8 cellular contexts compared by ENCODE assay signal in the genomic region with DNA sequence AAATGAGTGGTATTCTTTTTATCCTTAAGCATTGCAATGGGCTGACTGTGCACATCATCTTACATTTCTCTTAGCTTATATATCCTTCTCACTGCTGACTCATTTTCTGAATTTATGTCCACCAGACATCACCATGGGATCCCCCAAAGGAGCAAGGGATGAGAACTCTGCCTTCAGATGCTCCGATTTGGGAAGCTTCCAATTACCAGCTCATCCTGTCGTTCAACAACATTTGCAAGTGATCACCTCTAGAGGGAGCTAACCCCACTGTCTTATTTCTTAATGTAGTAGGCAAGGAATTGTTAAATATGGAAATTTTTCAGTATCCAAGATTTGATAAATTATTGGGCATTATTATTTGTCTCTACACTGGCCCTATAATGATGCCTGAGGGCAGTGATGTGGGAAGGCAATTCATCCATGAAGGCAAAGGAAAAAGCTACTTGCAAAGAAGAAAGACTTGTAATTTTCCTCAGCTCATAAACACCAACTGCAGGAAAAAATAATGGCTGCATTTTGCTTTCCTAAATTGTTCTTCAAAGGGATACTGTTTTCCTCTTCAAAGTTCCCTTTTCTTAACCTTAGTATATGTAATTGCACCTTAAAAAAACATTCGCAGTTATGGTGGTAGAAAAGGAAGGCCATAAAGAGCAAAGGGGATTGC.
DNase-seq lines count a peak whose midpoint lies in the region; ATAC-seq and TF ChIP-seq lines count a peak whose summit lies in the region.

No MANE protein-coding gene starts in this region.

- in situ Hi-C loops in T47D (cut with HindIII; ENCODE audit: low pct_unique_long_range_greater_than_20kb, low sequenced_read_pairs) = no loop called here

- H3K4me3 ChIP-seq in LNCaP clone FGC (ENCODE audit: low read depth, low read length) = no peak overlapping the region

- DNase-seq in SIG-M5 treated with dmso at 0.1 percent for 504 hours (lab: John Stamatoyannopoulos, UW; ENCODE audit: unreplicated experiment) (peak; percentile 14), SIG-M5 (lab: John Stamatoyannopoulos, UW) (no peak), LNCaP clone FGC (ENCODE audit: low read depth) (peak; percentile 38), T47D (ENCODE audit: low read depth in 1 of 2, low spot score in 1 of 2) (peak; percentile 30 to 74), midbrain (lab: John Stamatoyannopoulos, UW) (peak; percentile 3), NCI-H2227 treated with DMSO at 0.1 percent for 48 hours (lab: John Stamatoyannopoulos, UW) (no peak), DMS79 treated with DMSO at 0.1 percent for 48 hours (lab: John Stamatoyannopoulos, UW) (no peak)

- no peak for ATAC-seq in GM18498 (IDR thresholded peaks at IDR 0.05; ENCODE audit: unreplicated experiment)

- peak; percentile 81 for TF ChIP-seq CTCF in LNCaP clone FGC (IDR thresholded peaks at IDR 0.05; ENCODE audit: control insufficient read depth, extremely low read depth, insufficient read depth)

Comparison
In these comparisons a context has a peak if more than half of its experiments do, and no peak if none do; other contexts are left out.
1. DNase-seq: peak in SIG-M5 treated with dmso at 0.1 percent for 504 hours (single experiment), LNCaP clone FGC (single experiment), T47D (2 of 2) and midbrain (single experiment); none in SIG-M5 (single experiment), NCI-H2227 treated with DMSO at 0.1 percent for 48 hours (single experiment) and DMS79 treated with DMSO at 0.1 percent for 48 hours (single experiment).